ENCODE assay signal across 18 cellular contexts in the genomic region with DNA sequence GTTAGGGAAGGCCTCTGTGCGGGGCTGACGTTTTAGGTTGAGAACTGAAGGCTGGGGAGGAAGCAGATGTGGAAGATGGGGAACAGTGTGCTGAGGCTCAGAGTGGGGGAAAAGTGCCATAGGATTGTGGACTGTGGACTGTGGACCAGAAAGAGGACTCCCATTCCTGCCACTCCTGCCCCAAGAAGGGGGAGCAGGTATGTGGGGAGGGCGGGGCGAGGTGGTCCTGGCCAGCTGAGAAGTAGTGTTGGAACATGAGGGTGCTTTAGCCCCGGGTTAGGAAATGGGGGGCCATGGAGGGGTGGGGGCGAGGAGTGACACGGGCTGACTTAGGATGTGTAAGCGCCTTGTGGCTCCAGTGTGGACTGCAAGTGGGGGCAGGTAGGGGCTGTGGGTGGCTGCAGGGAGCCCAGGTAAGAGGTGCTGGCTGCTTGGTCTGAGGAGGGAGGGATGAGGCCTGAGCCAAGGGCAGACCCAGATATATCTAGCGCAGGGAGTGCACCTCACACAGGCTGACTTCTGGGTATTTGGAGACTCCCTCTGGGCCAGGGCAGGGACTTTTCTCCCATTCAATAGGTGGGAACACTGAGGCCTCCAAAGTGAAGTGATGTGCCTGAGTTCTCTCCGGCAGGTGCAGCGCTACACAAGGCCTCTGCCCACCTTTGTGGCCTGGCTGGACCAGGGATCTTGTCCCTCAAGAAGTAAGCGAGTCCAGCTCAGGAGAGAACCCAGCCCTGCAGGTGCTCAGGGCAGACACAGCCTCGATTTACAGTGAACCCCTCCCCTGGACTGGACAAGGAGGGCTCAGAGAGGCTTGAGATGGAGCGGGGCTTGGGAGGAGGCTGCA.
A peak's percentile ranks its signal among the peaks of the same experiment; 100 is the strongest.
DNase-seq lines count a peak whose midpoint lies in the region; ATAC-seq and TF ChIP-seq lines count a peak whose summit lies in the region.
"Had no signal": no experiment of that assay in that cellular context is flagged by ENCODE, and none has a peak within 500 bp of the region (broad histone marks: within the 10 kb centered on the region; RNA-seq: fewer than 3 reads in every experiment).

No MANE protein-coding gene starts in this region.

- H3K27ac ChIP-seq in BLaER1 = no peak overlapping the region
- H3K27ac ChIP-seq: 22Rv1 had no signal

- no peak for ATAC-seq in central memory CD8-positive, alpha-beta T cell (replicated peaks; ENCODE audit: extremely low read depth, poor library complexity, severe bottlenecking)
- no peak for ATAC-seq in SK-N-SH treated with all-trans-retinoic acid at 6 μM for 48 hours
- ATAC-seq: HCT116, K562 had no signal

- DNase-seq in T-helper 2 cell treated with Interferon-gamma antibody and Interleukin-4, amounts not matched to agents 5 μg/mL and 100 μg/mL, for 36 hours (ENCODE audit: low spot score) = no peak
- DNase-seq in T-helper 2 cell (no peak), mesenteric fat pad (ENCODE audit: low spot score) (peak; percentile 75), chondrocyte (ENCODE audit: low spot score) (no peak), inferior parietal cortex (ENCODE audit: extremely low spot score) (no peak)
- DNase-seq in central memory CD8-positive, alpha-beta T cell (ENCODE audit: low spot score in 2 of 2) = no peak
- DNase-seq: Calu3; CD4-positive, alpha-beta T cell; NCI-H1930; NCI-H2171; NCI-H446; NCI-H69 had no signal

- no peak overlapping the region for H3K9ac ChIP-seq in BLaER1

- no peak for TF ChIP-seq CTCF in chondrocyte (IDR thresholded peaks at IDR 0.05)

- no peaks in the 10 kb centered on the region for H4K20me1 ChIP-seq in BLaER1

- no peak overlapping the region for H3K4me3 ChIP-seq in BLaER1
- H3K4me3 ChIP-seq: K562 had no signal

- peak overlapping the region; percentile 56 for H3K27ac Mint-ChIP-seq in T-helper 2 cell treated with Interferon-gamma antibody and Interleukin-4, amounts not matched to agents 5 μg/mL and 100 μg/mL, for 36 hours
- H3K27ac Mint-ChIP-seq in central memory CD8-positive, alpha-beta T cell (ENCODE audit: low read depth) = no peak overlapping the region
- no peak overlapping the region for H3K27ac Mint-ChIP-seq in chondrocyte (ENCODE audit: unreplicated experiment)
- H3K27ac Mint-ChIP-seq: B cell; CD4-positive, alpha-beta T cell had no signal

- peak overlapping the region; percentile 23; the same call in 1 of the 2 replicates for H3K4me2 ChIP-seq in BLaER1

- H3K4me3 Mint-ChIP-seq in T-helper 2 cell treated with Interferon-gamma antibody and Interleukin-4, amounts not matched to agents 5 μg/mL and 100 μg/mL, for 36 hours = no peak overlapping the region
- peak overlapping the region; percentile 25 for H3K4me3 Mint-ChIP-seq in central memory CD8-positive, alpha-beta T cell
- H3K4me3 Mint-ChIP-seq in chondrocyte (ENCODE audit: unreplicated experiment) = no peak overlapping the region
- H3K4me3 Mint-ChIP-seq: B cell; CD4-positive, alpha-beta T cell had no signal

- no peaks in the 10 kb centered on the region for H3K36me3 Mint-ChIP-seq in T-helper 2 cell treated with Interferon-gamma antibody and Interleukin-4, amounts not matched to agents 5 μg/mL and 100 μg/mL, for 36 hours (ENCODE audit: low read depth)
- H3K36me3 Mint-ChIP-seq in central memory CD8-positive, alpha-beta T cell (ENCODE audit: insufficient read depth) = peaks cover 3% of the 10 kb centered on the region
- H3K36me3 Mint-ChIP-seq in chondrocyte (ENCODE audit: low read depth) = no peaks in the 10 kb centered on the region

- H3K27me3 Mint-ChIP-seq in T-helper 2 cell treated with Interferon-gamma antibody and Interleukin-4, amounts not matched to agents 5 μg/mL and 100 μg/mL, for 36 hours (ENCODE audit: low read depth) = no peaks in the 10 kb centered on the region
- peaks cover 10% of the 10 kb centered on the region for H3K27me3 Mint-ChIP-seq in central memory CD8-positive, alpha-beta T cell
- H3K27me3 Mint-ChIP-seq in chondrocyte (ENCODE audit: low read depth) = peaks cover 32% of the 10 kb centered on the region
- H3K27me3 Mint-ChIP-seq: B cell; CD4-positive, alpha-beta T cell had no signal

- H3K9me3 ChIP-seq in BLaER1 = no peaks in the 10 kb centered on the region

- peaks cover 36% of the 10 kb centered on the region for H3K4me1 Mint-ChIP-seq in T-helper 2 cell treated with Interferon-gamma antibody and Interleukin-4, amounts not matched to agents 5 μg/mL and 100 μg/mL, for 36 hours (ENCODE audit: low read depth)
- H3K4me1 Mint-ChIP-seq in central memory CD8-positive, alpha-beta T cell = peaks cover 37% of the 10 kb centered on the region
- H3K4me1 Mint-ChIP-seq in chondrocyte (ENCODE audit: low read depth) = no peaks in the 10 kb centered on the region

- no peaks in the 10 kb centered on the region for H3K36me3 ChIP-seq in BLaER1

- no peaks in the 10 kb centered on the region for H3K9me3 Mint-ChIP-seq in T-helper 2 cell treated with Interferon-gamma antibody and Interleukin-4, amounts not matched to agents 5 μg/mL and 100 μg/mL, for 36 hours
- no peaks in the 10 kb centered on the region for H3K9me3 Mint-ChIP-seq in central memory CD8-positive, alpha-beta T cell
- no peaks in the 10 kb centered on the region for H3K9me3 Mint-ChIP-seq in chondrocyte (ENCODE audit: low read depth)
- H3K9me3 Mint-ChIP-seq: CD4-positive, alpha-beta T cell had no signal

- no peaks in the 10 kb centered on the region for H3K27me3 ChIP-seq in BLaER1

- H3K4me1 ChIP-seq in BLaER1 = peaks cover 11% of the 10 kb centered on the region; the same call in 1 of the 2 replicates

TF ChIP-seq in SK-N-SH treated with all-trans-retinoic acid at 6 μM for 48 hours, 23 proteins besides CTCF, POLR2A, EP300 and RAD21:
- TF ChIP-seq ZFP3 (CRISPR knock-in tag; IDR thresholded peaks at IDR 0.05) (no peak), ISL1 (CRISPR knock-in tag; IDR thresholded peaks at IDR 0.05) (no peak), ESRRG (CRISPR knock-in tag; IDR thresholded peaks at IDR 0.05) (no peak), ZC3H10 (CRISPR knock-in tag; IDR thresholded peaks at IDR 0.05) (no peak), PPARA (CRISPR knock-in tag; IDR thresholded peaks at IDR 0.05; ENCODE audit: borderline replicate concordance) (no peak), ARNTL (CRISPR knock-in tag; IDR thresholded peaks at IDR 0.05; ENCODE audit: borderline replicate concordance, low read depth) (no peak), ZNF565 (CRISPR knock-in tag; conservative IDR thresholded peaks at IDR 0.05; ENCODE audit: low read depth) (no peak), ZNF70 (CRISPR knock-in tag; IDR thresholded peaks at IDR 0.05) (no peak), RARB (CRISPR knock-in tag; IDR thresholded peaks at IDR 0.05) (no peak), TCF4 (CRISPR knock-in tag; IDR thresholded peaks at IDR 0.05; ENCODE audit: borderline replicate concordance) (no peak), SNAI2 (CRISPR knock-in tag; IDR thresholded peaks at IDR 0.05) (no peak), OSR1 (CRISPR knock-in tag; IDR thresholded peaks at IDR 0.05) (no peak)
- TF ChIP-seq, protein P1, sequence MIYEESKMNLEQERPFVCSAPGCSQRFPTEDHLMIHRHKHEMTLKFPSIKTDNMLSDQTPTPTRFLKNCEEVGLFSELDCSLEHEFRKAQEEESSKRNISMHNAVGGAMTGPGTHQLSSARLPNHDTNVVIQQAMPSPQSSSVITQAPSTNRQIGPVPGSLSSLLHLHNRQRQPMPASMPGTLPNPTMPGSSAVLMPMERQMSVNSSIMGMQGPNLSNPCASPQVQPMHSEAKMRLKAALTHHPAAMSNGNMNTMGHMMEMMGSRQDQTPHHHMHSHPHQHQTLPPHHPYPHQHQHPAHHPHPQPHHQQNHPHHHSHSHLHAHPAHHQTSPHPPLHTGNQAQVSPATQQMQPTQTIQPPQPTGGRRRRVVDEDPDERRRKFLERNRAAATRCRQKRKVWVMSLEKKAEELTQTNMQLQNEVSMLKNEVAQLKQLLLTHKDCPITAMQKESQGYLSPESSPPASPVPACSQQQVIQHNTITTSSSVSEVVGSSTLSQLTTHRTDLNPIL (CRISPR knock-in tag; IDR thresholded peaks at IDR 0.05; ENCODE audit: low read depth) = no peak
- TF ChIP-seq, protein P2, sequence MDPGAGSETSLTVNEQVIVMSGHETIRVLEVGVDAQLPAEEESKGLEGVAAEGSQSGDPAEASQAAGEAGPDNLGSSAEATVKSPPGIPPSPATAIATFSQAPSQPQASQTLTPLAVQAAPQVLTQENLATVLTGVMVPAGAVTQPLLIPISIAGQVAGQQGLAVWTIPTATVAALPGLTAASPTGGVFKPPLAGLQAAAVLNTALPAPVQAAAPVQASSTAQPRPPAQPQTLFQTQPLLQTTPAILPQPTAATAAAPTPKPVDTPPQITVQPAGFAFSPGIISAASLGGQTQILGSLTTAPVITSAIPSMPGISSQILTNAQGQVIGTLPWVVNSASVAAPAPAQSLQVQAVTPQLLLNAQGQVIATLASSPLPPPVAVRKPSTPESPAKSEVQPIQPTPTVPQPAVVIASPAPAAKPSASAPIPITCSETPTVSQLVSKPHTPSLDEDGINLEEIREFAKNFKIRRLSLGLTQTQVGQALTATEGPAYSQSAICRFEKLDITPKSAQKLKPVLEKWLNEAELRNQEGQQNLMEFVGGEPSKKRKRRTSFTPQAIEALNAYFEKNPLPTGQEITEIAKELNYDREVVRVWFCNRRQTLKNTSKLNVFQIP (CRISPR knock-in tag; IDR thresholded peaks at IDR 0.05; ENCODE audit: borderline replicate concordance, low read depth) = no peak
